ENCODE assay signal across 1 cellular context in the genomic region with DNA sequence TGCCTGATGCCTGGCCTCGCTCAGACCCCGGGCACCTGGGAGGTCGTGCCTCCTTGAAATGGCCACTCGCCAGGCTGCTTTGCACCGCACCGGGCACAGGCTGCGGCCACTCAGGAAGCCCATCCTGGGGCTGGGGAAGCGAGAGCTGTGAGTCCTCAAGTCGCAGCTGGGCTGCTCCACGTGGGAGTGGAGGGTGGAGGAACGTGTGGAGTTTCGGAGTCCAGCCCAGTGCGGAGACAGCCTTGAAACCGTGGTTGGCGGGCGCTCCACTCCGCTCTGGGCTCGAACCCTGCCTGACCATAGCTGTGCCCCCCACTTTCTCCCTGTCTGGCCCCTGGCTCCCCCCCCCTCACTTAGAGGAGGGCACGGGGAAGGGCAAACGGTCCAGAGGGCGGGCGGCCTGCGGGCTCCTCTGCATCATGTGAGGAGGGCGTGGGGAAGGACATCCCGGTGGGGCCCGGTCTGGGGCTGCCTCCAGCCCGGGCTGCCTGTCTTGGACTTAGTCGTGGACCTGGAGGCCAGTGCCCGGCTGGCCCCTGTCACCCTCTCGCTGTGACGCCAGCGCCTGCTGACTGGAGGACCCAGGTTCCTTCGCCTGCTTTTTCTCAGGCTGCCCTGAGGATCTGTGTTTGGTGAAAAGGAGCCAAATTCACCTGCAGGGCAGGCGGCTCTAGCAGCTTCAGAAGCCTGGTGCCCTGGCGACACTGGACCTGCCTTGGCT.
TF ChIP-seq lines count a peak whose summit lies in the region.

No MANE protein-coding gene starts in this region.

TF ChIP-seq in IMR-90, 13 proteins besides CTCF, POLR2A, EP300 and RAD21 (continued from another document):
- TF ChIP-seq, protein P1, sequence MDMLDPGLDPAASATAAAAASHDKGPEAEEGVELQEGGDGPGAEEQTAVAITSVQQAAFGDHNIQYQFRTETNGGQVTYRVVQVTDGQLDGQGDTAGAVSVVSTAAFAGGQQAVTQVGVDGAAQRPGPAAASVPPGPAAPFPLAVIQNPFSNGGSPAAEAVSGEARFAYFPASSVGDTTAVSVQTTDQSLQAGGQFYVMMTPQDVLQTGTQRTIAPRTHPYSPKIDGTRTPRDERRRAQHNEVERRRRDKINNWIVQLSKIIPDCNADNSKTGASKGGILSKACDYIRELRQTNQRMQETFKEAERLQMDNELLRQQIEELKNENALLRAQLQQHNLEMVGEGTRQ (IDR thresholded peaks at IDR 0.05; ENCODE audit: low read depth, low read length): no peak
- TF ChIP-seq MAZ (IDR thresholded peaks at IDR 0.05; ENCODE audit: borderline replicate concordance, low read depth, low read length) (no peak), RCOR1 (IDR thresholded peaks at IDR 0.05; ENCODE audit: insufficient replicate concordance, low read length) (no peak)
